18 cellular contexts compared by ENCODE assay signal in the genomic region with DNA sequence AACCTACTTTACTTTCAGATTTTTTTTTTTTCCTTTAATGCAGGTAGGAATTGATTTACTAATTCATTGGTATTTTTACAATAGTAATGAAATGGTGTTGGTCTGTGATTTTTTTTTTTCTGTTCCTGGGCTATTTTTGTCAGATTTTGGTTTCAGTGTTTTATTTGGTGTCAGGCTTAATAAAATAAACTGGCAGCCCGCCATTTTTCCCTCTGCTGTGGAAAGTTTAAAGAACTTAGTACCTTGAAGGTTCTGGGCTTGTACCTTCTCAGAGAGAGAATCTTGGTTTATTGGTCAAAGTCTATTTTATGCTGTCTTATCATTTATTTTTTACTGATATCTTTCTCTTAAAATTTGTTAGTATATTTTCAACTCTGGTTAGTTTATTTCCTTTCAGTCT.
A peak's percentile ranks its signal among the peaks of the same experiment; 100 is the strongest.
DNase-seq lines count a peak whose midpoint lies in the region; ATAC-seq, FAIRE-seq and TF ChIP-seq lines count a peak whose summit lies in the region.
"Had no signal": no experiment of that assay in that cellular context is flagged by ENCODE, and none has a peak within 500 bp of the region (broad histone marks: within the 10 kb centered on the region; RNA-seq: fewer than 3 reads in every experiment).

No MANE protein-coding gene starts in this region.

- H3K4me2 ChIP-seq in MM.1S (ENCODE audit: low read depth, low read length): peak overlapping the region; percentile 50; the same call in 1 of the 2 replicates
- H3K4me2 ChIP-seq: A549 had no signal

- no peak overlapping the region for H2AFZ ChIP-seq in MM.1S (ENCODE audit: low read length)

- no peaks in the 10 kb centered on the region; the same call in 1 of the 2 replicates for H3F3A ChIP-seq in MM.1S (ENCODE audit: insufficient read depth, low read length)

- no peaks in the 10 kb centered on the region for H4K20me1 ChIP-seq in MM.1S (ENCODE audit: insufficient read depth, low read length)

- peaks cover 20% of the 10 kb centered on the region; the same call in 1 of the 2 replicates for H3K4me1 ChIP-seq in MM.1S (ENCODE audit: low read length)
- H3K4me1 ChIP-seq: A549, Caco-2, HAP-1 had no signal

- H3K36me3 ChIP-seq in MM.1S (replicated peaks; ENCODE audit: insufficient read depth, low read length): no peaks in the 10 kb centered on the region

- no peaks in the 10 kb centered on the region for H3K27me3 Mint-ChIP-seq in progenitor cell of endocrine pancreas
- no peaks in the 10 kb centered on the region for H3K27me3 Mint-ChIP-seq in activated T-cell treated with anti-CD3 and anti-CD28 coated beads, Interleukin-2, amount 50 U/mL, for 4 hours (ENCODE audit: low read depth)
- H3K27me3 Mint-ChIP-seq: CD4-positive, alpha-beta T cell; IgD-negative memory B cell had no signal

- intact Hi-C loops in posterior cingulate gyrus (cut with DNase I): no loop called here

- peak; percentile 57 for FAIRE-seq in endometrium (lab: Jason Lieb, UNC)
- FAIRE-seq: A549, D721Med, GM12891, H1, HepG2 had no signal

- H3K79me2 ChIP-seq in MM.1S (ENCODE audit: low read length): no peaks in the 10 kb centered on the region

- peak overlapping the region; percentile 7; the same call in 1 of the 2 replicates for H3K9ac ChIP-seq in MM.1S (ENCODE audit: low read length)

- H3K27ac ChIP-seq in MM.1S (ENCODE audit: low read length): no peak overlapping the region; the same call in 1 of the 2 replicates
- H3K27ac ChIP-seq: A549, C4-2B had no signal

- peaks cover 4% of the 10 kb centered on the region for H3K9me3 Mint-ChIP-seq in progenitor cell of endocrine pancreas (ENCODE audit: low read depth)
- no peaks in the 10 kb centered on the region for H3K9me3 Mint-ChIP-seq in activated T-cell treated with anti-CD3 and anti-CD28 coated beads, Interleukin-2, amount 50 U/mL, for 4 hours
- H3K9me3 Mint-ChIP-seq: CD4-positive, alpha-beta T cell; IgD-negative memory B cell had no signal

- no peak for TF ChIP-seq CTCF in MM.1S (IDR thresholded peaks at IDR 0.05; ENCODE audit: low read length)
- no peak for TF ChIP-seq CTCF in progenitor cell of endocrine pancreas (IDR thresholded peaks at IDR 0.05; ENCODE audit: unreplicated experiment)

- no peaks in the 10 kb centered on the region for H3K27me3 ChIP-seq in MM.1S (replicated peaks; ENCODE audit: insufficient read depth, low read length)

- H3K4me1 Mint-ChIP-seq in progenitor cell of endocrine pancreas (ENCODE audit: low read depth): no peaks in the 10 kb centered on the region
- H3K4me1 Mint-ChIP-seq in activated T-cell treated with anti-CD3 and anti-CD28 coated beads, Interleukin-2, amount 50 U/mL, for 4 hours (ENCODE audit: low read depth): peaks cover 5% of the 10 kb centered on the region

- no peak overlapping the region for H3K4me3 Mint-ChIP-seq in progenitor cell of endocrine pancreas (ENCODE audit: low read depth)
- no peak overlapping the region for H3K4me3 Mint-ChIP-seq in activated T-cell treated with anti-CD3 and anti-CD28 coated beads, Interleukin-2, amount 50 U/mL, for 4 hours
- H3K4me3 Mint-ChIP-seq: CD4-positive, alpha-beta T cell; IgD-negative memory B cell had no signal

- H3K27ac Mint-ChIP-seq in progenitor cell of endocrine pancreas: peak overlapping the region; percentile 67
- H3K27ac Mint-ChIP-seq: CD4-positive, alpha-beta T cell; IgD-negative memory B cell had no signal

- no peak overlapping the region for H3K4me3 ChIP-seq in MM.1S (ENCODE audit: low read length)
- H3K4me3 ChIP-seq: A549, HAP-1 had no signal

- peaks cover 30% of the 10 kb centered on the region for H3K36me3 Mint-ChIP-seq in progenitor cell of endocrine pancreas (ENCODE audit: insufficient read depth)
- peaks cover 14% of the 10 kb centered on the region for H3K36me3 Mint-ChIP-seq in activated T-cell treated with anti-CD3 and anti-CD28 coated beads, Interleukin-2, amount 50 U/mL, for 4 hours (ENCODE audit: insufficient read depth)

- H3K9me3 ChIP-seq in MM.1S (replicated peaks; ENCODE audit: insufficient read depth, low read length): no peaks in the 10 kb centered on the region
- H3K9me3 ChIP-seq: A549, Caco-2, HAP-1 had no signal

- H3K9me2 ChIP-seq in MM.1S (replicated peaks; ENCODE audit: insufficient read depth, low read length): no peaks in the 10 kb centered on the region

- ATAC-seq in GM21367 (IDR thresholded peaks at IDR 0.05; ENCODE audit: unreplicated experiment) (no peak), GM21786 (IDR thresholded peaks at IDR 0.05; ENCODE audit: unreplicated experiment) (no peak)
- no peak for ATAC-seq in activated T-cell treated with anti-CD3 and anti-CD28 coated beads, Interleukin-2, amount 50 U/mL, for 4 hours
- ATAC-seq: A549, HepG2 had no signal

- peak; percentile 36 for DNase-seq in MM.1S
- no peak for DNase-seq in progenitor cell of endocrine pancreas (ENCODE audit: low spot score, unreplicated experiment)
- no peak for DNase-seq in posterior cingulate gyrus
- DNase-seq in activated T-cell treated with anti-CD3 and anti-CD28 coated beads, Interleukin-2, amount 50 U/mL, for 4 hours: no peak
- DNase-seq: AML-193; Caco-2; CD4-positive, alpha-beta T cell had no signal
